Comparison of ENCODE assay signal across 18 cellular contexts in genomic region chr5:78577051-78577807, GRCh38.
A peak's percentile ranks its signal among the peaks of the same experiment; 100 is the strongest.
DNase-seq lines count a peak whose midpoint lies in the region; ATAC-seq and TF ChIP-seq lines count a peak whose summit lies in the region.
"Had no signal": no experiment of that assay in that cellular context is flagged by ENCODE, and none has a peak within 500 bp of the region (broad histone marks: within the 10 kb centered on the region; RNA-seq: fewer than 3 reads in every experiment).

No MANE protein-coding gene starts in this region.

- no peak for ATAC-seq in activated B cell treated with CpG ODN at 0.5 μM for 24 hours (ENCODE audit: low read depth)
- no peak for ATAC-seq in HG02798 (IDR thresholded peaks at IDR 0.05; ENCODE audit: poor library complexity, unreplicated experiment)
- no peak for ATAC-seq in GM19395 (IDR thresholded peaks at IDR 0.05; ENCODE audit: unreplicated experiment)
- no peak for ATAC-seq in upper lobe of right lung

- no peaks in the 10 kb centered on the region for H3K9me3 ChIP-seq in fibroblast of lung (ENCODE audit: control insufficient read depth, insufficient read depth, low read depth, low read length)
- no peaks in the 10 kb centered on the region for H3K9me3 ChIP-seq in tibial nerve
- H3K9me3 ChIP-seq in upper lobe of right lung: no peaks in the 10 kb centered on the region

- POLR2A ChIA-PET in activated B cell treated with CpG ODN at 0.5 μM for 24 hours (lab: Charles Lee): no interaction called here

- no peaks in the 10 kb centered on the region for H3K79me2 ChIP-seq in fibroblast of lung (ENCODE audit: control insufficient read depth, insufficient read depth, low read length)

- H2AFZ ChIP-seq in fibroblast of lung (ENCODE audit: low read length): no peak overlapping the region

- no peaks in the 10 kb centered on the region for H3K36me3 ChIP-seq in fibroblast of lung (ENCODE audit: control insufficient read depth, insufficient read depth, low read length)
- no peaks in the 10 kb centered on the region for H3K36me3 ChIP-seq in tibial nerve
- no peaks in the 10 kb centered on the region for H3K36me3 ChIP-seq in upper lobe of right lung

- peak overlapping the region; percentile 24 for H3K27ac Mint-ChIP-seq in activated B cell treated with CpG ODN at 0.5 μM for 24 hours
- peak overlapping the region; percentile 90 for H3K27ac Mint-ChIP-seq in nephron progenitor cell
- H3K27ac Mint-ChIP-seq: activated CD4-positive, alpha-beta T cell treated with anti-CD3 and anti-CD28 coated beads, Interleukin-2, amount 10 ng/mL, durations not matched to agents 24 days and 14 days; activated T-helper 1 cell treated with anti-CD3 and anti-CD28 coated beads, Interleukin-12 subunit alpha, Interleukin-12 subunit beta, Interleukin-2, Interleukin-4 antibody, amounts not matched to agents 30 ng/mL and 10 ng/mL and 1 ng/mL, durations not matched to agents 14 hours and 24 hours and 36 hours; progenitor cell of endocrine pancreas; T-helper 1 cell treated with Interleukin-12 subunit alpha and Interleukin-12 subunit beta and Interleukin-4 antibody, amounts not matched to agents 30 μg/mL and 1 μg/mL, for 36 hours had no signal

- H3K4me1 ChIP-seq in fibroblast of lung (ENCODE audit: control insufficient read depth, extremely low read depth, insufficient read depth, low read length): peaks cover 4% of the 10 kb centered on the region
- H3K4me1 ChIP-seq in tibial nerve: peaks cover 0 to 53% (median 22%) of the 10 kb centered on the region in 4 donors
- H3K4me1 ChIP-seq in upper lobe of right lung: peaks cover 19% of the 10 kb centered on the region

- TF ChIP-seq CTCF in activated B cell treated with CpG ODN at 0.5 μM for 24 hours (IDR thresholded peaks at IDR 0.05) (no peak), fibroblast of lung (conservative IDR thresholded peaks at IDR 0.05 in 1 of 2, IDR thresholded peaks at IDR 0.05 in 1 of 2; ENCODE audit: low read depth in 1 of 2, low read length in 2 of 2) (no peak), nephron progenitor cell (IDR thresholded peaks at IDR 0.05) (no peak), tibial nerve (IDR thresholded peaks at IDR 0.05) (no peak), upper lobe of right lung (IDR thresholded peaks at IDR 0.05) (no peak)

- H3K4me1 Mint-ChIP-seq in activated B cell treated with CpG ODN at 0.5 μM for 24 hours (peaks cover 27% of the 10 kb centered on the region), nephron progenitor cell (peaks cover 54% of the 10 kb centered on the region)
- H3K4me1 Mint-ChIP-seq: activated CD4-positive, alpha-beta T cell treated with anti-CD3 and anti-CD28 coated beads, Interleukin-2, amount 10 ng/mL, durations not matched to agents 24 days and 14 days had no signal

- CTCF ChIA-PET in activated B cell treated with CpG ODN at 0.5 μM for 24 hours (lab: Charles Lee): no interaction called here

- H3K36me3 Mint-ChIP-seq in activated B cell treated with CpG ODN at 0.5 μM for 24 hours (ENCODE audit: low read depth) (no peaks in the 10 kb centered on the region), nephron progenitor cell (ENCODE audit: low read depth) (peaks cover 84% of the 10 kb centered on the region)

- no peaks in the 10 kb centered on the region for H4K20me1 ChIP-seq in fibroblast of lung (ENCODE audit: control insufficient read depth, extremely low read depth, insufficient read depth, low read length)

- no peaks in the 10 kb centered on the region for H3K9me3 Mint-ChIP-seq in activated B cell treated with CpG ODN at 0.5 μM for 24 hours
- peaks cover 51% of the 10 kb centered on the region for H3K9me3 Mint-ChIP-seq in nephron progenitor cell
- H3K9me3 Mint-ChIP-seq: activated CD4-positive, alpha-beta T cell treated with anti-CD3 and anti-CD28 coated beads, Interleukin-2, amount 10 ng/mL, durations not matched to agents 24 days and 14 days; activated T-helper 1 cell treated with anti-CD3 and anti-CD28 coated beads, Interleukin-12 subunit alpha, Interleukin-12 subunit beta, Interleukin-2, Interleukin-4 antibody, amounts not matched to agents 30 ng/mL and 10 ng/mL and 1 ng/mL, durations not matched to agents 14 hours and 24 hours and 36 hours; T-helper 1 cell treated with Interleukin-12 subunit alpha and Interleukin-12 subunit beta and Interleukin-4 antibody, amounts not matched to agents 30 μg/mL and 1 μg/mL, for 36 hours had no signal

- H3K9ac ChIP-seq in fibroblast of lung (ENCODE audit: insufficient read depth, low read length): no peak overlapping the region

- H3K4me3 ChIP-seq in fibroblast of lung (replicated peaks in 1 of 4; ENCODE audit: control extremely low read depth in 1 of 4, insufficient read depth in 1 of 4, low read depth in 3 of 4, low read length in 4 of 4) (no peak overlapping the region), tibial nerve (no peak overlapping the region), upper lobe of right lung (no peak overlapping the region)

- intact Hi-C loops in activated B cell treated with CpG ODN at 0.5 μM for 24 hours (cut with micrococcal nuclease) (no loop called here), upper lobe of right lung (cut with DNase I) (no loop called here)

- H3K27ac ChIP-seq in fibroblast of lung (ENCODE audit: insufficient read depth, low read length) (no peak overlapping the region), tibial nerve (peak overlapping the region in 3 of 4 donors; percentile 20 to 68 (median 56)), upper lobe of right lung (no peak overlapping the region)
- H3K27ac ChIP-seq: C4-2B had no signal

- TF ChIP-seq POLR2A in tibial nerve (IDR thresholded peaks at IDR 0.05): no peak

- no peak for TF ChIP-seq EP300 in tibial nerve (IDR thresholded peaks at IDR 0.05)

- no peak for DNase-seq in activated B cell treated with CpG ODN at 0.5 μM for 24 hours
- DNase-seq in fibroblast of lung (ENCODE audit: low read depth in 2 of 2): peak in 1 of 2 donors; percentile 30
- no peak for DNase-seq in nephron progenitor cell
- DNase-seq in tibial nerve (ENCODE audit: low spot score in 2 of 2): no peak
- DNase-seq in UCSD-AML1 (lab: John Stamatoyannopoulos, UW; ENCODE audit: unreplicated experiment): no peak
- DNase-seq in upper lobe of right lung: no peak
- DNase-seq: activated CD4-positive, alpha-beta T cell treated with anti-CD3 and anti-CD28 coated beads, Interleukin-2, amount 10 ng/mL, durations not matched to agents 24 days and 14 days; EL; H7; NCI-H2171; stimulated activated CD4-positive, alpha-beta T cell treated with anti-CD3 and anti-CD28 coated beads, Interleukin-4, amount 100 ng/mL, for 24 hours; stimulated activated naive CD4-positive, alpha-beta T cell treated with Interleukin-2 at 50 U/mL for 16 hours had no signal

- H3K4me3 Mint-ChIP-seq in activated B cell treated with CpG ODN at 0.5 μM for 24 hours (no peak overlapping the region), nephron progenitor cell (no peak overlapping the region)
- H3K4me3 Mint-ChIP-seq: activated CD4-positive, alpha-beta T cell treated with anti-CD3 and anti-CD28 coated beads, Interleukin-2, amount 10 ng/mL, durations not matched to agents 24 days and 14 days; activated T-helper 1 cell treated with anti-CD3 and anti-CD28 coated beads, Interleukin-12 subunit alpha, Interleukin-12 subunit beta, Interleukin-2, Interleukin-4 antibody, amounts not matched to agents 30 ng/mL and 10 ng/mL and 1 ng/mL, durations not matched to agents 14 hours and 24 hours and 36 hours; T-helper 1 cell treated with Interleukin-12 subunit alpha and Interleukin-12 subunit beta and Interleukin-4 antibody, amounts not matched to agents 30 μg/mL and 1 μg/mL, for 36 hours had no signal

- 32 to 38% methylated on average over 8 of the region's 8 CpGs for WGBS in tibial nerve, 2 donors

- H3K27me3 Mint-ChIP-seq in activated B cell treated with CpG ODN at 0.5 μM for 24 hours (no peaks in the 10 kb centered on the region), nephron progenitor cell (ENCODE audit: low read depth, poor library complexity) (no peaks in the 10 kb centered on the region)
- H3K27me3 Mint-ChIP-seq: progenitor cell of endocrine pancreas had no signal

- H3K4me2 ChIP-seq in fibroblast of lung (ENCODE audit: extremely low read depth, insufficient read depth, low read length): peak overlapping the region; percentile 37

- H3K27me3 ChIP-seq in fibroblast of lung (ENCODE audit: control insufficient read depth, insufficient read depth, low read length) (no peaks in the 10 kb centered on the region), tibial nerve (no peaks in the 10 kb centered on the region), upper lobe of right lung (no peaks in the 10 kb centered on the region)

Comparison
In these comparisons a context has a peak if more than half of its experiments do, and no peak if none do; other contexts are left out.
1. H3K27ac ChIP-seq: peak in tibial nerve (3 of 4); none in fibroblast of lung (single experiment) and upper lobe of right lung (single experiment).